Comparison of ENCODE assay signal across 20 cellular contexts in the genomic region with DNA sequence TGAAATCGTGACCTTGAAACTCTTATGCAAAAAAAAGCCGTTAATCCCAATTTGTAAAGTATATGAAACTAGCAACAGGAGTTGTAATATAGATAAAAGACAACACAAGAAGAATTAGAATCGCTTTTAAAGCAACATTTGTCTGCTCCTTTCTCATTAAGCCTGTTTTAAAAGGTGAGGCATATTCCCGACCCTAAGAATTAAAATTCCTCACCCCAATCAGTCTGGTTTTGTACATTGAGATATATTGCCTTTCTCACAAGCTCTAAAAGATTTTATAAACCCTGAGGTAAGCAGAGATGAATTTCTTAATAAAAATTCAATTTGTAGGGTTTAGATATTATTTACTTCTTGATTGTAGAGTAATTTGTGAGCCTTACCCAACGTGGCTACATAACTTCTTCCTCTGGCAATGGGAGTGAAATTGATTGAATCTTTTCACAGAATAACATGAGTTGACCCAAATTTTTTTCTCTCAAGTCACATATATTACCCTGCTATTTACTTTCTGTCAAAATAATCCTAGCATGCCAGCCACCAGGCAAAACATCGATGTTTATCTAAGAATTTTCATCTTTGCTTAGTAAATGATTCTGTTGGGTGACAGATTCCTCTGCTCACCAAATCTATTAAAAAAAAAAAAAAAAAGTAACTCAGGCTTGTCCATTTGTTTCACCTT.
DNase-seq lines count a peak whose midpoint lies in the region; ATAC-seq and TF ChIP-seq lines count a peak whose summit lies in the region.
"Had no signal": no experiment of that assay in that cellular context is flagged by ENCODE, and none has a peak within 500 bp of the region (broad histone marks: within the 10 kb centered on the region; RNA-seq: fewer than 3 reads in every experiment).

No MANE protein-coding gene starts in this region.

- ATAC-seq in body of pancreas, result peak; percentile 54
- ATAC-seq in SK-N-SH treated with all-trans-retinoic acid at 6 μM for 48 hours, result no peak
- ATAC-seq: CD8-positive, alpha-beta T cell; HCT116 had no signal

- no peak overlapping the region for H4K8ac ChIP-seq in mesenchymal stem cell (ENCODE audit: low read length)

- H3K18ac ChIP-seq in mesenchymal stem cell (ENCODE audit: low read depth in 1 of 2, low read length in 2 of 2), result no peak overlapping the region

- no peaks in the 10 kb centered on the region for H3K9me3 ChIP-seq in body of pancreas
- no peaks in the 10 kb centered on the region for H3K9me3 ChIP-seq in mesenchymal stem cell (ENCODE audit: control insufficient read depth, low read length)
- H3K9me3 ChIP-seq: BLaER1, Caco-2 had no signal

- intact Hi-C loops in body of pancreas (cut with DNase I), result no loop called here

- H3K79me1 ChIP-seq in mesenchymal stem cell (replicated peaks; ENCODE audit: low read length, poor library complexity, severe bottlenecking), result no peaks in the 10 kb centered on the region

- H3K9ac ChIP-seq in mesenchymal stem cell (ENCODE audit: low read length), result no peak overlapping the region
- H3K9ac ChIP-seq: BLaER1, GM23248 had no signal

- 33 to 43% methylated on average over 6 of the region's 6 CpGs for WGBS in body of pancreas, 2 donors
- WGBS in mesenchymal stem cell, result 31% methylated on average over 2 of the region's 6 CpGs

- H3K4me2 ChIP-seq in mesenchymal stem cell (ENCODE audit: low read length, poor library complexity, severe bottlenecking), result no peak overlapping the region
- H3K4me2 ChIP-seq: BLaER1 had no signal

- TF ChIP-seq POLR2A in body of pancreas (IDR thresholded peaks at IDR 0.05), result no peak

- DNase-seq in NCI-H1417 treated with DMSO at 0.1 percent for 48 hours (lab: John Stamatoyannopoulos, UW), result peak; percentile 63
- no peak for DNase-seq in NCI-H1417 (lab: John Stamatoyannopoulos, UW)
- DNase-seq in body of pancreas, result no peak
- no peak for DNase-seq in mesenchymal stem cell
- DNase-seq in H7, result no peak
- no peak for DNase-seq in activated naive CD4-positive, alpha-beta T cell (lab: John Stamatoyannopoulos, UW)
- DNase-seq in NCI-H2029 (lab: John Stamatoyannopoulos, UW), result no peak
- DNase-seq: CD4-positive, CD25-positive, alpha-beta regulatory T cell; CD8-positive, alpha-beta T cell; DMS 273 treated with DMSO at 0.1 percent for 48 hours; DMS79; EL; GM23248; H9 had no signal

- no peak overlapping the region for H3K4me3 ChIP-seq in body of pancreas
- H3K4me3 ChIP-seq in mesenchymal stem cell (ENCODE audit: insufficient read depth in 1 of 2, low read depth in 1 of 2, low read length in 2 of 2), result no peak overlapping the region
- no peak overlapping the region for H3K4me3 ChIP-seq in H7 (ENCODE audit: insufficient read depth, low read depth, low read length)
- H3K4me3 ChIP-seq: BLaER1, GM23248 had no signal

- no peak overlapping the region for H2AK5ac ChIP-seq in mesenchymal stem cell (ENCODE audit: low read length, severe bottlenecking)

- H3K23ac ChIP-seq in mesenchymal stem cell (ENCODE audit: low read length in 2 of 2), result no peak overlapping the region

- no peak overlapping the region for H2BK120ac ChIP-seq in mesenchymal stem cell (ENCODE audit: low read depth, low read length)

- no peak overlapping the region for H2AFZ ChIP-seq in mesenchymal stem cell (ENCODE audit: low read depth, low read length)
- H2AFZ ChIP-seq: GM23248 had no signal

- no peak overlapping the region for H2BK5ac ChIP-seq in mesenchymal stem cell (ENCODE audit: low read depth, low read length, poor library complexity, severe bottlenecking)

- no peak for TF ChIP-seq CTCF in body of pancreas (IDR thresholded peaks at IDR 0.05)

- no peak overlapping the region for H3K4ac ChIP-seq in mesenchymal stem cell (ENCODE audit: low read depth in 1 of 2, low read length in 2 of 2)

- H3K27me3 ChIP-seq in body of pancreas (no peaks in the 10 kb centered on the region), mesenchymal stem cell (ENCODE audit: control insufficient read depth in 1 of 2, insufficient read depth in 1 of 2, low read length in 2 of 2) (no peaks in the 10 kb centered on the region), H7 (ENCODE audit: control insufficient read depth, insufficient read depth, low read length) (no peaks in the 10 kb centered on the region)
- H3K27me3 ChIP-seq: BLaER1 had no signal

- no peak overlapping the region for H2BK15ac ChIP-seq in mesenchymal stem cell (ENCODE audit: low read depth, poor library complexity, severe bottlenecking)

- H4K91ac ChIP-seq in mesenchymal stem cell (ENCODE audit: low read length), result no peak overlapping the region

- no peak overlapping the region for H2BK12ac ChIP-seq in mesenchymal stem cell (ENCODE audit: low read length in 2 of 2)

- H3K36me3 ChIP-seq in body of pancreas (replicated peaks in 1 of 2; ENCODE audit: insufficient read depth in 1 of 2, low read depth in 2 of 2) (no peaks in the 10 kb centered on the region), mesenchymal stem cell (ENCODE audit: control insufficient read depth in 1 of 2, insufficient read depth in 2 of 2, low read depth in 1 of 2, low read length in 2 of 2) (no peaks in the 10 kb centered on the region), H7 (replicated peaks; ENCODE audit: control insufficient read depth, insufficient read depth, low read length) (no peaks in the 10 kb centered on the region)
- H3K36me3 ChIP-seq: BLaER1 had no signal

- H3K27ac ChIP-seq in body of pancreas, result peak overlapping the region in 1 of 4 donors; percentile 26
- peak overlapping the region; percentile 85 for H3K27ac ChIP-seq in mesenchymal stem cell (ENCODE audit: low read length, poor library complexity, severe bottlenecking)
- H3K27ac ChIP-seq: 22Rv1, BLaER1, C4-2B, GM23248 had no signal

- H3K14ac ChIP-seq in mesenchymal stem cell (ENCODE audit: low read length in 2 of 2), result no peak overlapping the region

- H3K4me1 ChIP-seq in body of pancreas (no peaks in the 10 kb centered on the region), mesenchymal stem cell (ENCODE audit: control insufficient read depth, insufficient read depth, low read depth, low read length) (peaks cover 10% of the 10 kb centered on the region)
- H3K4me1 ChIP-seq: BLaER1, Caco-2 had no signal

TF ChIP-seq in SK-N-SH treated with all-trans-retinoic acid at 6 μM for 48 hours, 23 proteins besides CTCF, POLR2A, EP300 and RAD21:
- TF ChIP-seq SNAI2 (CRISPR knock-in tag; IDR thresholded peaks at IDR 0.05), result no peak
- TF ChIP-seq ZNF70 (CRISPR knock-in tag; IDR thresholded peaks at IDR 0.05), result no peak
- TF ChIP-seq, protein P1, sequence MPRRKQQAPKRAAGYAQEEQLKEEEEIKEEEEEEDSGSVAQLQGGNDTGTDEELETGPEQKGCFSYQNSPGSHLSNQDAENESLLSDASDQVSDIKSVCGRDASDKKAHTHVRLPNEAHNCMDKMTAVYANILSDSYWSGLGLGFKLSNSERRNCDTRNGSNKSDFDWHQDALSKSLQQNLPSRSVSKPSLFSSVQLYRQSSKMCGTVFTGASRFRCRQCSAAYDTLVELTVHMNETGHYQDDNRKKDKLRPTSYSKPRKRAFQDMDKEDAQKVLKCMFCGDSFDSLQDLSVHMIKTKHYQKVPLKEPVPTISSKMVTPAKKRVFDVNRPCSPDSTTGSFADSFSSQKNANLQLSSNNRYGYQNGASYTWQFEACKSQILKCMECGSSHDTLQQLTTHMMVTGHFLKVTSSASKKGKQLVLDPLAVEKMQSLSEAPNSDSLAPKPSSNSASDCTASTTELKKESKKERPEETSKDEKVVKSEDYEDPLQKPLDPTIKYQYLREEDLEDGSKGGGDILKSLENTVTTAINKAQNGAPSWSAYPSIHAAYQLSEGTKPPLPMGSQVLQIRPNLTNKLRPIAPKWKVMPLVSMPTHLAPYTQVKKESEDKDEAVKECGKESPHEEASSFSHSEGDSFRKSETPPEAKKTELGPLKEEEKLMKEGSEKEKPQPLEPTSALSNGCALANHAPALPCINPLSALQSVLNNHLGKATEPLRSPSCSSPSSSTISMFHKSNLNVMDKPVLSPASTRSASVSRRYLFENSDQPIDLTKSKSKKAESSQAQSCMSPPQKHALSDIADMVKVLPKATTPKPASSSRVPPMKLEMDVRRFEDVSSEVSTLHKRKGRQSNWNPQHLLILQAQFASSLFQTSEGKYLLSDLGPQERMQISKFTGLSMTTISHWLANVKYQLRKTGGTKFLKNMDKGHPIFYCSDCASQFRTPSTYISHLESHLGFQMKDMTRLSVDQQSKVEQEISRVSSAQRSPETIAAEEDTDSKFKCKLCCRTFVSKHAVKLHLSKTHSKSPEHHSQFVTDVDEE (CRISPR knock-in tag; IDR thresholded peaks at IDR 0.05), result no peak
- no peak for TF ChIP-seq OSR1 (CRISPR knock-in tag; IDR thresholded peaks at IDR 0.05)
- TF ChIP-seq, protein P2, sequence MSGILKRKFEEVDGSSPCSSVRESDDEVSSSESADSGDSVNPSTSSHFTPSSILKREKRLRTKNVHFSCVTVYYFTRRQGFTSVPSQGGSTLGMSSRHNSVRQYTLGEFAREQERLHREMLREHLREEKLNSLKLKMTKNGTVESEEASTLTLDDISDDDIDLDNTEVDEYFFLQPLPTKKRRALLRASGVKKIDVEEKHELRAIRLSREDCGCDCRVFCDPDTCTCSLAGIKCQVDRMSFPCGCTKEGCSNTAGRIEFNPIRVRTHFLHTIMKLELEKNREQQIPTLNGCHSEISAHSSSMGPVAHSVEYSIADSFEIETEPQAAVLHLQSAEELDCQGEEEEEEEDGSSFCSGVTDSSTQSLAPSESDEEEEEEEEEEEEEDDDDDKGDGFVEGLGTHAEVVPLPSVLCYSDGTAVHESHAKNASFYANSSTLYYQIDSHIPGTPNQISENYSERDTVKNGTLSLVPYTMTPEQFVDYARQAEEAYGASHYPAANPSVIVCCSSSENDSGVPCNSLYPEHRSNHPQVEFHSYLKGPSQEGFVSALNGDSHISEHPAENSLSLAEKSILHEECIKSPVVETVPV (CRISPR knock-in tag; IDR thresholded peaks at IDR 0.05), result no peak
- TF ChIP-seq PPARA (CRISPR knock-in tag; IDR thresholded peaks at IDR 0.05; ENCODE audit: borderline replicate concordance), result no peak
- no peak for TF ChIP-seq ESRRG (CRISPR knock-in tag; IDR thresholded peaks at IDR 0.05)
- no peak for TF ChIP-seq GLIS3 (CRISPR knock-in tag; IDR thresholded peaks at IDR 0.05)
- TF ChIP-seq, protein P3, sequence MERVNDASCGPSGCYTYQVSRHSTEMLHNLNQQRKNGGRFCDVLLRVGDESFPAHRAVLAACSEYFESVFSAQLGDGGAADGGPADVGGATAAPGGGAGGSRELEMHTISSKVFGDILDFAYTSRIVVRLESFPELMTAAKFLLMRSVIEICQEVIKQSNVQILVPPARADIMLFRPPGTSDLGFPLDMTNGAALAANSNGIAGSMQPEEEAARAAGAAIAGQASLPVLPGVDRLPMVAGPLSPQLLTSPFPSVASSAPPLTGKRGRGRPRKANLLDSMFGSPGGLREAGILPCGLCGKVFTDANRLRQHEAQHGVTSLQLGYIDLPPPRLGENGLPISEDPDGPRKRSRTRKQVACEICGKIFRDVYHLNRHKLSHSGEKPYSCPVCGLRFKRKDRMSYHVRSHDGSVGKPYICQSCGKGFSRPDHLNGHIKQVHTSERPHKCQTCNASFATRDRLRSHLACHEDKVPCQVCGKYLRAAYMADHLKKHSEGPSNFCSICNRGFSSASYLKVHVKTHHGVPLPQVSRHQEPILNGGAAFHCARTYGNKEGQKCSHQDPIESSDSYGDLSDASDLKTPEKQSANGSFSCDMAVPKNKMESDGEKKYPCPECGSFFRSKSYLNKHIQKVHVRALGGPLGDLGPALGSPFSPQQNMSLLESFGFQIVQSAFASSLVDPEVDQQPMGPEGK (CRISPR knock-in tag; IDR thresholded peaks at IDR 0.05; ENCODE audit: borderline replicate concordance), result no peak
